In the genomic region with DNA sequence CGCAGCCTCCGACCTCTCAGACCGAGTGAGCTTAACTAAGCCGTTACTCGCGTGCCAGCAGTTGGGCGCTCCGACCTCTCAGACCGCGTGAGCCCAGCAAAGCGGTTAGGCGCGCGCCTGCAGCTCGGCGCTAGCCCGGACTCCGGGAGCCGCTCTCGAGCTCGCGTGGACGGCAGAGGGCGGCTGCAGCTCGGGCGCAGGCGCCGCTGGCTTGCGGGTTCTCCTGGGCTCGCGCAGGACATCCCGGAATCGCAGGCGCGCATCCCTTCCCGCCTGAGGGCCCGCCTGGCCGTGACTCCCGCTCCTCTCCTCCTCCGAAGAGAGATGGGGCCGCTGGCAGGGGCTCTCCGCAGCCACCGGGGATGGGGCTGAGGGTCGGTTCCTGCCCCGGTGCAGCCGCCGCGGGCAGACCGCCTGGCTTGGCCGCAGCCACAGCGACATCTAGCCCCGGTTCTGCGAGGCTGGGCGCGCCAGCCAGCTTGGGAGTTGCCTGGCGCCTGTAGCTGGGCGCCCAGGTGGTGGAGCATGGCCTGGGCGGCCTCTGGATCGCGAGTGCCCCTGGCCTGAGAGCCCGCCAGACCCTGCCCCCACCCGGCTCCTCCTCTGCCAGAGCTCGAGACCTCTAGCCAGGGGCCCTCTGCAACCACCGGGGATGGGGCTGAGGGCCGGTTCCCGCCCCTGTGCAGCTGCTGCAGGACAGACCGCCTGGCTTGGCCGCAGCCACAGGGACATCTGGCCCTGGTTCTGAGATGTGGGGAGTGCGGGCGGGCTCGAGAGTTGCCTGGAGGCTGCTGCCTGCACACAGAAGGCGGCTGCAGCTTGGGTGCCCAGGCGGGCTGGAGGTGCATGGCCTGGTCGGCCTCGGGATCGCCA, we compare ENCODE assay signal across 8 cellular contexts.
DNase-seq lines count a peak whose midpoint lies in the region; ATAC-seq and TF ChIP-seq lines count a peak whose summit lies in the region.
"Not testable (repeated sequence)": the region's sequence is repeated elsewhere in the genome, so short reads cannot be mapped to it uniquely, and the experiment has no call there.

No MANE protein-coding gene starts in this region.

- H3K4me1 Mint-ChIP-seq in immature natural killer cell; stimulated activated naive CD8-positive, alpha-beta T cell treated with anti-CD3 and anti-CD28 coated beads, Interleukin-15, amount 100 ng/mL, for 72 hours: not testable (repeated sequence)

- H3K4me3 Mint-ChIP-seq in immature natural killer cell = peak overlapping the region; percentile 82 to 89 (median 84)
- H3K4me3 Mint-ChIP-seq in stimulated activated naive CD8-positive, alpha-beta T cell treated with anti-CD3 and anti-CD28 coated beads, Interleukin-15, amount 100 ng/mL, for 72 hours = peak overlapping the region; percentile 81 to 92

- peak; percentile 81 for DNase-seq in DMS 273 (lab: John Stamatoyannopoulos, UW; ENCODE audit: unreplicated experiment)
- peak; percentile 74 for DNase-seq in NB4 (ENCODE audit: low read depth)
- DNase-seq in SKM-1 (lab: John Stamatoyannopoulos, UW; ENCODE audit: unreplicated experiment) = peak; percentile 12
- DNase-seq in activated T-helper 9 cell treated with anti-CD3 and anti-CD28 coated beads, Interleukin-2, amount 50 U/mL, for 16 hours (ENCODE audit: low read depth) = peak; percentile 26
- DNase-seq in effector CD8-positive, alpha-beta T cell (lab: John Stamatoyannopoulos, UW) = peak; percentile 14
- peak; percentile 58 to 68 (median 62) for DNase-seq in immature natural killer cell
- DNase-seq in posterior vena cava (ENCODE audit: low spot score) = peak; percentile 93
- DNase-seq in stimulated activated naive CD8-positive, alpha-beta T cell treated with anti-CD3 and anti-CD28 coated beads, Interleukin-15, amount 100 ng/mL, for 72 hours = peak; percentile 48 to 67

- TF ChIP-seq POLR2A in NB4 (IDR thresholded peaks at IDR 0.05; ENCODE audit: extremely low read depth, insufficient read length) = not testable (repeated sequence)

- ATAC-seq in stimulated activated naive CD8-positive, alpha-beta T cell treated with anti-CD3 and anti-CD28 coated beads, Interleukin-15, amount 100 ng/mL, for 72 hours = peak; percentile 96

- not testable (repeated sequence) for H3K27ac Mint-ChIP-seq in immature natural killer cell
- peak overlapping the region; percentile 0 to 83 for H3K27ac Mint-ChIP-seq in stimulated activated naive CD8-positive, alpha-beta T cell treated with anti-CD3 and anti-CD28 coated beads, Interleukin-15, amount 100 ng/mL, for 72 hours

- intact Hi-C loops in posterior vena cava (cut with DNase I) = not testable (repeated sequence)

- TF ChIP-seq CTCF in NB4 (IDR thresholded peaks at IDR 0.05; ENCODE audit: low read depth, low read length) = not testable (repeated sequence)

- H3K9me3 Mint-ChIP-seq in immature natural killer cell; stimulated activated naive CD8-positive, alpha-beta T cell treated with anti-CD3 and anti-CD28 coated beads, Interleukin-15, amount 100 ng/mL, for 72 hours: not testable (repeated sequence)

- H3K27me3 Mint-ChIP-seq in immature natural killer cell (ENCODE audit: low read depth in 3 of 3) = peaks cover 13 to 25% (median 18%) of the 10 kb centered on the region in 3 donors
- H3K27me3 Mint-ChIP-seq in stimulated activated naive CD8-positive, alpha-beta T cell treated with anti-CD3 and anti-CD28 coated beads, Interleukin-15, amount 100 ng/mL, for 72 hours = peaks cover 78% of the 10 kb centered on the region

- not testable (repeated sequence) for H3K36me3 Mint-ChIP-seq in immature natural killer cell

- H3K4me3 ChIP-seq in NB4 (ENCODE audit: low read depth, low read length) = not testable (repeated sequence)

Comparison
In these comparisons a context has a peak if more than half of its experiments do, and no peak if none do; other contexts are left out.
1. DNase-seq: peak in every context shown above with its lines; median percentile 93 in posterior vena cava; 81 in DMS 273; 74 in NB4; 62 in immature natural killer cell; 58 in stimulated activated naive CD8-positive, alpha-beta T cell treated with anti-CD3 and anti-CD28 coated beads, Interleukin-15, amount 100 ng/mL, for 72 hours; 26 in activated T-helper 9 cell treated with anti-CD3 and anti-CD28 coated beads, Interleukin-2, amount 50 U/mL, for 16 hours; 14 in effector CD8-positive, alpha-beta T cell; 12 in SKM-1.